ENCODE assay signal across 8 cellular contexts in genomic region chr3:108588616-108589015, GRCh38. TPM values are rescaled to one million over a fixed set of nuclear protein-coding genes. Genes with fewer than 3 reads are reported as not detected.
DNase-seq lines count a peak whose midpoint lies in the region; ATAC-seq and TF ChIP-seq lines count a peak whose summit lies in the region.

No MANE protein-coding gene starts in this region.

- H3K4me1 ChIP-seq in Loucy (ENCODE audit: insufficient read depth, low read length, poor library complexity, severe bottlenecking), result peaks cover 55% of the 10 kb centered on the region
- peaks cover 4% of the 10 kb centered on the region for H3K4me1 ChIP-seq in mammary epithelial cell (ENCODE audit: insufficient read depth, low read length)
- H3K4me1 ChIP-seq in naive thymus-derived CD4-positive, alpha-beta T cell (ENCODE audit: control insufficient read depth in 2 of 2, insufficient read depth in 2 of 2, low read length in 2 of 2), result peaks cover 11 to 15% of the 10 kb centered on the region in 2 donors

- no peak for ATAC-seq in naive thymus-derived CD4-positive, alpha-beta T cell
- ATAC-seq in left colon, result no peak

- H4K20me1 ChIP-seq in Loucy (ENCODE audit: insufficient read depth, low read length, poor library complexity, severe bottlenecking) (peaks cover 20% of the 10 kb centered on the region), mammary epithelial cell (ENCODE audit: insufficient read depth, low read length) (no peaks in the 10 kb centered on the region)

- no peak for TF ChIP-seq CTCF in C4-2B (conservative IDR thresholded peaks at IDR 0.05)
- no peak for TF ChIP-seq CTCF in Loucy (conservative IDR thresholded peaks at IDR 0.05; ENCODE audit: low read length)
- no peak for TF ChIP-seq CTCF in mammary epithelial cell (conservative IDR thresholded peaks at IDR 0.05 in 1 of 2, IDR thresholded peaks at IDR 0.05 in 1 of 2; ENCODE audit: extremely low read depth in 1 of 2, insufficient read depth in 1 of 2, low read depth in 1 of 2, low read length in 2 of 2)

- CTCF ChIA-PET in mammary epithelial cell (lab: Charles Lee; ENCODE audit: low non-redundant PET), result interaction anchor here (0.5 to 0.7 kb wide), 3 partner anchors 131 to 1728 kb away, joined by 3 to 9 read pairs (median 6); no protein-coding TSS in a partner anchor
- CTCF ChIA-PET in naive thymus-derived CD4-positive, alpha-beta T cell (lab: Charles Lee), result interaction anchor here (0.6 to 4.5 kb wide), 4 partner anchors 9 to 1069 kb away, joined by 4 to 39 read pairs (median 5); no protein-coding TSS in a partner anchor

- H3K27me3 Mint-ChIP-seq in naive thymus-derived CD4-positive, alpha-beta T cell, result no peaks in the 10 kb centered on the region

- H3K9ac ChIP-seq in Loucy (ENCODE audit: low read depth, low read length, poor library complexity, severe bottlenecking) (peak overlapping the region; percentile 90), mammary epithelial cell (ENCODE audit: insufficient read depth, low read length) (peak overlapping the region; percentile 95)

- DNase-seq in mammary epithelial cell, result no peak
- peak in 1 of 9 donors; percentile 10 for DNase-seq in naive thymus-derived CD4-positive, alpha-beta T cell
- no peak for DNase-seq in AG08395 (ENCODE audit: low spot score)
- no peak for DNase-seq in putamen (ENCODE audit: low spot score)
- no peak for DNase-seq in NK-92 (lab: John Stamatoyannopoulos, UW; ENCODE audit: unreplicated experiment)
- DNase-seq in left colon, result no peak

- H3K4me1 Mint-ChIP-seq in naive thymus-derived CD4-positive, alpha-beta T cell, result peaks cover 12 to 55% (median 36%) of the 10 kb centered on the region in 7 donors

- H3K4me3 Mint-ChIP-seq in naive thymus-derived CD4-positive, alpha-beta T cell, result peak overlapping the region; percentile 94 to 99 (median 98)

- peaks cover 0 to 10% (median 0%) of the 10 kb centered on the region in 5 donors for H3K36me3 Mint-ChIP-seq in naive thymus-derived CD4-positive, alpha-beta T cell

- H3K4me2 ChIP-seq in Loucy (ENCODE audit: low read depth, low read length, poor library complexity, severe bottlenecking), result peak overlapping the region; percentile 88
- H3K4me2 ChIP-seq in mammary epithelial cell (ENCODE audit: insufficient read depth, low read depth, low read length), result peak overlapping the region; percentile 91

- no peaks in the 10 kb centered on the region for H3K9me3 ChIP-seq in Loucy (ENCODE audit: insufficient read depth, low read depth, low read length)
- no peaks in the 10 kb centered on the region for H3K9me3 ChIP-seq in mammary epithelial cell (replicated peaks; ENCODE audit: insufficient read depth, low read length)
- H3K9me3 ChIP-seq in naive thymus-derived CD4-positive, alpha-beta T cell (ENCODE audit: control insufficient read depth in 2 of 3, low read length in 3 of 3), result no peaks in the 10 kb centered on the region

- no peaks in the 10 kb centered on the region for H3F3A ChIP-seq in Loucy (ENCODE audit: low read depth)

- peaks cover 73% of the 10 kb centered on the region for H3K79me2 ChIP-seq in Loucy (ENCODE audit: insufficient read depth, low read length)
- H3K79me2 ChIP-seq in mammary epithelial cell (ENCODE audit: insufficient read depth, low read length), result peaks cover 58% of the 10 kb centered on the region

- WGBS in mammary epithelial cell (ENCODE audit: low coverage, missing lambda C conversion rate), result 3% methylated on average over 10 of the region's 10 CpGs

- H3K36me3 ChIP-seq in Loucy (ENCODE audit: insufficient read depth, low read length) (no peaks in the 10 kb centered on the region), mammary epithelial cell (ENCODE audit: insufficient read depth, low read length) (no peaks in the 10 kb centered on the region)
- H3K36me3 ChIP-seq in naive thymus-derived CD4-positive, alpha-beta T cell (ENCODE audit: control insufficient read depth in 2 of 3, insufficient read depth in 3 of 3, low read length in 3 of 3), result peaks cover 0 to 6% (median 0%) of the 10 kb centered on the region in 3 experiments

- in situ Hi-C loops in mammary epithelial cell (cut with MboI; ENCODE audit: low sequenced_read_pairs in 2 of 2), result no loop called here

- H3K9me3 Mint-ChIP-seq in naive thymus-derived CD4-positive, alpha-beta T cell, result no peaks in the 10 kb centered on the region

- BruUV-seq in mammary epithelial cell (replicated peaks; lab: Mats Ljungman, UMichigan), result no TSS peak

- H2AFZ ChIP-seq in Loucy (ENCODE audit: low read length) (peak overlapping the region; percentile 88), mammary epithelial cell (ENCODE audit: low read depth, low read length) (peak overlapping the region; percentile 95)

- H3K27me3 ChIP-seq in Loucy (ENCODE audit: insufficient read depth, low read length, poor library complexity, severe bottlenecking) (no peaks in the 10 kb centered on the region), mammary epithelial cell (ENCODE audit: insufficient read depth, low read length) (no peaks in the 10 kb centered on the region)
- no peaks in the 10 kb centered on the region for H3K27me3 ChIP-seq in naive thymus-derived CD4-positive, alpha-beta T cell (ENCODE audit: control insufficient read depth in 2 of 2, insufficient read depth in 2 of 2, low read length in 2 of 2)

- intact Hi-C loops in mammary epithelial cell (cut with micrococcal nuclease), result no loop called here
- intact Hi-C loops in naive thymus-derived CD4-positive, alpha-beta T cell (cut with micrococcal nuclease), result loop anchor here (1.0 to 10.0 kb wide), 16 partner anchors 8 to 1064 kb away; partner anchors contain the start of genes TRAT1 (in 2 of the 2), CD47 (in 1 of the 2) and IFT57 (in 1 of the 2)
- intact Hi-C loops in left colon (cut with DNase I, micrococcal nuclease), result no loop called here

- peak overlapping the region; percentile 89 for H3K27ac ChIP-seq in C4-2B
- peak overlapping the region; percentile 96 for H3K27ac ChIP-seq in mammary epithelial cell (ENCODE audit: insufficient read depth, low read depth, low read length)
- H3K27ac ChIP-seq in naive thymus-derived CD4-positive, alpha-beta T cell (ENCODE audit: low read depth, low read length), result peak overlapping the region; percentile 92

- POLR2A ChIA-PET in naive thymus-derived CD4-positive, alpha-beta T cell (lab: Charles Lee), result interaction anchor here (0.5 to 6.0 kb wide), 11 partner anchors 11 to 1066 kb away, joined by 3 to 159 read pairs (median 6); partner anchors contain the start of genes BBX and TRAT1

- dilution Hi-C loops in mammary epithelial cell (cut with HindIII; ENCODE audit: low sequenced_read_pairs), result no loop called here

- H3K27ac Mint-ChIP-seq in naive thymus-derived CD4-positive, alpha-beta T cell, result peak overlapping the region; percentile 95 to 100 (median 99)

- H3K4me3 ChIP-seq in Loucy (ENCODE audit: low read length, poor library complexity, severe bottlenecking) (peak overlapping the region; percentile 83), mammary epithelial cell (replicated peaks in 1 of 3; ENCODE audit: insufficient read depth in 1 of 3, low read depth in 2 of 3, low read length in 3 of 3) (peak overlapping the region; percentile 81 to 96 (median 83))
- peak overlapping the region; percentile 87 for H3K4me3 ChIP-seq in naive thymus-derived CD4-positive, alpha-beta T cell (ENCODE audit: low read length)

- H3K9me2 ChIP-seq in Loucy (replicated peaks; ENCODE audit: low read depth, low read length), result no peaks in the 10 kb centered on the region

RNA-seq across cellular contexts. Expression of gene CIP2A, which starts 0.6 kb away (rescaled TPM):
- total RNA-seq in mammary epithelial cell, result 10 to 100 TPM in 1 of 2 donors, 1 to 10 TPM in 1; 6.8 to 24.0 TPM
- polyA plus RNA-seq in mammary epithelial cell, result 12.3 TPM
- 33.6 TPM for polyA minus RNA-seq in mammary epithelial cell
- total RNA-seq in naive thymus-derived CD4-positive, alpha-beta T cell, result 10 to 100 TPM in 1 of 5 experiments, 1 to 10 TPM in 4; 3.4 to 44.2 (median 4.1) TPM
- polyA plus RNA-seq in naive thymus-derived CD4-positive, alpha-beta T cell, result 1 to 10 TPM; 1.7 to 3.0 TPM
- 1 to 10 TPM; 3.3 to 5.3 TPM for total RNA-seq in left colon

RNA-seq across cellular contexts. Expression of gene DZIP3, which starts 0.9 kb away (rescaled TPM):
- total RNA-seq in mammary epithelial cell, result 1 to 10 TPM; 6.2 to 7.3 TPM
- 3.1 TPM for polyA plus RNA-seq in mammary epithelial cell
- polyA minus RNA-seq in mammary epithelial cell, result 4.4 TPM
- 10 to 100 TPM in 4 of 5 experiments, 1 to 10 TPM in 1; 9.6 to 17.3 (median 14.6) TPM for total RNA-seq in naive thymus-derived CD4-positive, alpha-beta T cell
- polyA plus RNA-seq in naive thymus-derived CD4-positive, alpha-beta T cell, result 10 to 100 TPM in 1 of 2 donors, 1 to 10 TPM in 1; 4.5 to 14.5 TPM
- total RNA-seq in left colon, result 1 to 10 TPM; 4.9 to 8.0 TPM

Comparison
In these comparisons a context has a peak if more than half of its experiments do, and no peak if none do; other contexts are left out.
1. intact Hi-C loops: an anchor here in naive thymus-derived CD4-positive, alpha-beta T cell (1.0 to 10.0 kb wide); none called in mammary epithelial cell and left colon.